37 cellular contexts compared by ENCODE assay signal in genomic region chr14:79548836-79549235, GRCh38.
"Had no signal": no experiment of that assay in that cellular context is flagged by ENCODE, and none has a peak within 500 bp of the region (broad histone marks: within the 10 kb centered on the region; RNA-seq: fewer than 3 reads in every experiment).

No MANE protein-coding gene starts in this region.

- H3K27ac ChIP-seq: adrenal gland, breast epithelium, cardiac muscle cell, colonic mucosa, esophagus muscularis mucosa, foreskin keratinocyte, gastrocnemius medialis, heart left ventricle, WERI-Rb-1 had no signal

- H3K4me1 Mint-ChIP-seq: activated B cell treated with CpG ODN at 0.5 μM for 24 hours; activated CD4-positive, alpha-beta T cell treated with anti-CD3 and anti-CD28 coated beads, Interleukin-2, amount 10 ng/mL, durations not matched to agents 24 days and 14 days; activated CD8-positive, alpha-beta memory T cell treated with anti-CD3 and anti-CD28 coated beads, Interleukin-2, amount 10 ng/mL, durations not matched to agents 7 days and 5 days; activated naive CD4-positive, alpha-beta T cell treated with anti-CD3 and anti-CD28 coated beads, Interleukin-2, amount 50 U/mL, for 24 hours; activated naive CD8-positive, alpha-beta T cell treated with anti-CD3 and anti-CD28 coated beads for 36 hours; activated naive CD8-positive, alpha-beta T cell treated with anti-CD3 and anti-CD28 coated beads, Interleukin-2, amount 50 U/mL, for 24 hours; T-helper 17 cell had no signal

- ATAC-seq: activated CD4-positive, CD25-positive, alpha-beta regulatory T cell treated with anti-CD3 and anti-CD28 coated beads, Interleukin-2, amount 50 U/mL, for 24 hours; activated CD8-positive, alpha-beta memory T cell treated with anti-CD3 and anti-CD28 coated beads, Interleukin-2, amount 10 ng/mL, durations not matched to agents 7 days and 5 days; activated CD8-positive, alpha-beta T cell treated with anti-CD3 and anti-CD28 coated beads, Interleukin-2, amount 10 ng/mL, durations not matched to agents 7 days and 5 days; activated naive CD8-positive, alpha-beta T cell treated with anti-CD3 and anti-CD28 coated beads, Interleukin-2, amount 50 U/mL, for 24 hours; foreskin keratinocyte; gastrocnemius medialis; T-helper 17 cell had no signal

- H3K4me3 ChIP-seq: adrenal gland, breast epithelium, cardiac muscle cell, colonic mucosa, esophagus muscularis mucosa, gastrocnemius medialis, heart left ventricle had no signal

- H3K9me3 ChIP-seq: adrenal gland, breast epithelium, colonic mucosa, esophagus muscularis mucosa, gastrocnemius medialis, heart left ventricle had no signal

- H3K36me3 ChIP-seq: adrenal gland, breast epithelium, cardiac muscle cell, colonic mucosa, esophagus muscularis mucosa, gastrocnemius medialis, heart left ventricle, WERI-Rb-1 had no signal

- H3K36me3 Mint-ChIP-seq: activated CD4-positive, alpha-beta memory T cell treated with anti-CD3 and anti-CD28 coated beads for 36 hours; activated CD8-positive, alpha-beta memory T cell treated with anti-CD3 and anti-CD28 coated beads, Interleukin-2, amount 10 ng/mL, durations not matched to agents 7 days and 5 days; activated naive CD4-positive, alpha-beta T cell treated with anti-CD3 and anti-CD28 coated beads, Interleukin-2, amount 50 U/mL, for 24 hours; activated naive CD8-positive, alpha-beta T cell treated with anti-CD3 and anti-CD28 coated beads for 36 hours had no signal

- H3K27ac Mint-ChIP-seq: activated B cell treated with CpG ODN at 0.5 μM for 24 hours; activated CD4-positive, alpha-beta memory T cell treated with anti-CD3 and anti-CD28 coated beads for 36 hours; activated CD4-positive, alpha-beta T cell treated with anti-CD3 and anti-CD28 coated beads, Interleukin-2, amount 10 ng/mL, durations not matched to agents 24 days and 14 days; activated CD8-positive, alpha-beta memory T cell treated with anti-CD3 and anti-CD28 coated beads, Interleukin-2, amount 10 ng/mL, durations not matched to agents 7 days and 5 days; activated CD8-positive, alpha-beta T cell treated with anti-CD3 and anti-CD28 coated beads, Interleukin-2, amount 10 ng/mL, durations not matched to agents 7 days and 5 days; activated naive CD4-positive, alpha-beta T cell treated with anti-CD3 and anti-CD28 coated beads for 36 hours; activated naive CD4-positive, alpha-beta T cell treated with anti-CD3 and anti-CD28 coated beads, Interleukin-2, amount 50 U/mL, for 24 hours; activated naive CD8-positive, alpha-beta T cell treated with anti-CD3 and anti-CD28 coated beads for 36 hours; activated naive CD8-positive, alpha-beta T cell treated with anti-CD3 and anti-CD28 coated beads, Interleukin-2, amount 50 U/mL, for 24 hours; activated T-helper 1 cell treated with anti-CD3 and anti-CD28 coated beads, Interleukin-12 subunit alpha, Interleukin-12 subunit beta, Interleukin-2, Interleukin-4 antibody, amounts not matched to agents 30 ng/mL and 10 ng/mL and 1 ng/mL, durations not matched to agents 14 hours and 24 hours and 36 hours; activated T-helper 2 cell treated with anti-CD3 and anti-CD28 coated beads, Interferon-gamma antibody, Interleukin-2, Interleukin-4, amounts not matched to agents 10 μg/mL and 5 μg/mL and 100 μg/mL, durations not matched to agents 14 hours and 24 hours and 36 hours; brain; T-helper 17 cell; T-helper 2 cell treated with Interferon-gamma antibody and Interleukin-4, amounts not matched to agents 5 μg/mL and 100 μg/mL, for 36 hours had no signal

- H3K4me3 Mint-ChIP-seq: activated B cell treated with CpG ODN at 0.5 μM for 24 hours; activated CD4-positive, alpha-beta memory T cell treated with anti-CD3 and anti-CD28 coated beads for 36 hours; activated CD4-positive, alpha-beta T cell treated with anti-CD3 and anti-CD28 coated beads, Interleukin-2, amount 10 ng/mL, durations not matched to agents 24 days and 14 days; activated CD8-positive, alpha-beta memory T cell treated with anti-CD3 and anti-CD28 coated beads, Interleukin-2, amount 10 ng/mL, durations not matched to agents 7 days and 5 days; activated CD8-positive, alpha-beta T cell treated with anti-CD3 and anti-CD28 coated beads, Interleukin-2, amount 10 ng/mL, durations not matched to agents 7 days and 5 days; activated naive CD4-positive, alpha-beta T cell treated with anti-CD3 and anti-CD28 coated beads for 36 hours; activated naive CD4-positive, alpha-beta T cell treated with anti-CD3 and anti-CD28 coated beads, Interleukin-2, amount 50 U/mL, for 24 hours; activated naive CD8-positive, alpha-beta T cell treated with anti-CD3 and anti-CD28 coated beads for 36 hours; activated naive CD8-positive, alpha-beta T cell treated with anti-CD3 and anti-CD28 coated beads, Interleukin-2, amount 50 U/mL, for 24 hours; activated T-helper 1 cell treated with anti-CD3 and anti-CD28 coated beads, Interleukin-12 subunit alpha, Interleukin-12 subunit beta, Interleukin-2, Interleukin-4 antibody, amounts not matched to agents 30 ng/mL and 10 ng/mL and 1 ng/mL, durations not matched to agents 14 hours and 24 hours and 36 hours; brain; T-helper 17 cell; T-helper 2 cell treated with Interferon-gamma antibody and Interleukin-4, amounts not matched to agents 5 μg/mL and 100 μg/mL, for 36 hours had no signal

- H3K9me3 Mint-ChIP-seq: activated B cell treated with CpG ODN at 0.5 μM for 24 hours; activated CD4-positive, alpha-beta T cell treated with anti-CD3 and anti-CD28 coated beads, Interleukin-2, amount 10 ng/mL, durations not matched to agents 24 days and 14 days; activated naive CD4-positive, alpha-beta T cell treated with anti-CD3 and anti-CD28 coated beads for 36 hours; activated naive CD8-positive, alpha-beta T cell treated with anti-CD3 and anti-CD28 coated beads for 36 hours; activated T-helper 1 cell treated with anti-CD3 and anti-CD28 coated beads, Interleukin-12 subunit alpha, Interleukin-12 subunit beta, Interleukin-2, Interleukin-4 antibody, amounts not matched to agents 30 ng/mL and 10 ng/mL and 1 ng/mL, durations not matched to agents 14 hours and 24 hours and 36 hours had no signal

- H3K27me3 Mint-ChIP-seq: activated B cell treated with CpG ODN at 0.5 μM for 24 hours; activated CD4-positive, alpha-beta memory T cell treated with anti-CD3 and anti-CD28 coated beads for 36 hours; activated CD4-positive, alpha-beta T cell treated with anti-CD3 and anti-CD28 coated beads, Interleukin-2, amount 10 ng/mL, durations not matched to agents 24 days and 14 days; activated CD8-positive, alpha-beta memory T cell treated with anti-CD3 and anti-CD28 coated beads, Interleukin-2, amount 10 ng/mL, durations not matched to agents 7 days and 5 days; activated naive CD4-positive, alpha-beta T cell treated with anti-CD3 and anti-CD28 coated beads, Interleukin-2, amount 50 U/mL, for 24 hours; activated naive CD8-positive, alpha-beta T cell treated with anti-CD3 and anti-CD28 coated beads, Interleukin-2, amount 50 U/mL, for 24 hours; T-helper 17 cell had no signal

- DNase-seq: activated B cell treated with CpG ODN at 0.5 μM for 24 hours; activated CD4-positive, alpha-beta memory T cell treated with anti-CD3 and anti-CD28 coated beads for 36 hours; activated CD4-positive, alpha-beta T cell treated with anti-CD3 and anti-CD28 coated beads, Interleukin-2, amount 10 ng/mL, durations not matched to agents 24 days and 14 days; activated CD8-positive, alpha-beta memory T cell treated with anti-CD3 and anti-CD28 coated beads, Interleukin-2, amount 10 ng/mL, durations not matched to agents 7 days and 5 days; activated CD8-positive, alpha-beta memory T cell treated with anti-CD3 and anti-CD28 coated beads, Interleukin-2, amount 50 U/mL, for 4 hours; activated CD8-positive, alpha-beta T cell treated with anti-CD3 and anti-CD28 coated beads, Interleukin-2, amount 10 ng/mL, durations not matched to agents 7 days and 5 days; activated effector memory CD4-positive, alpha-beta T cell treated with anti-CD3 and anti-CD28 coated beads, Interleukin-2, amount 50 U/mL, for 16 hours; activated naive CD4-positive, alpha-beta T cell treated with anti-CD3 and anti-CD28 coated beads for 36 hours; activated naive CD8-positive, alpha-beta T cell treated with anti-CD3 and anti-CD28 coated beads for 36 hours; activated naive CD8-positive, alpha-beta T cell treated with anti-CD3 and anti-CD28 coated beads, Interleukin-2, amount 50 U/mL, for 24 hours; activated T-cell treated with anti-CD3 and anti-CD28 coated beads, Interleukin-2, amount 50 U/mL, for 1 hour; activated T-cell treated with anti-CD3 and anti-CD28 coated beads, Interleukin-2, amount 50 U/mL, for 48 hours; adrenal gland; amygdala; aorta; central memory CD4-positive, alpha-beta T cell; cerebellar nuclear complex; colonic mucosa; effector memory CD4-positive, alpha-beta T cell; erythroblast; foreskin keratinocyte; gastrocnemius medialis; glutamatergic neuron; T-helper 1 cell; T-helper 17 cell; T1000; WERI-Rb-1 had no signal

- H3K4me1 ChIP-seq: adrenal gland, breast epithelium, colonic mucosa, foreskin keratinocyte, gastrocnemius medialis, heart left ventricle had no signal

- H3K27me3 ChIP-seq: adrenal gland, breast epithelium, cardiac muscle cell, colonic mucosa, esophagus muscularis mucosa, foreskin keratinocyte, gastrocnemius medialis, heart left ventricle had no signal
